Comparison of ENCODE assay signal across 20 cellular contexts in the genomic region with DNA sequence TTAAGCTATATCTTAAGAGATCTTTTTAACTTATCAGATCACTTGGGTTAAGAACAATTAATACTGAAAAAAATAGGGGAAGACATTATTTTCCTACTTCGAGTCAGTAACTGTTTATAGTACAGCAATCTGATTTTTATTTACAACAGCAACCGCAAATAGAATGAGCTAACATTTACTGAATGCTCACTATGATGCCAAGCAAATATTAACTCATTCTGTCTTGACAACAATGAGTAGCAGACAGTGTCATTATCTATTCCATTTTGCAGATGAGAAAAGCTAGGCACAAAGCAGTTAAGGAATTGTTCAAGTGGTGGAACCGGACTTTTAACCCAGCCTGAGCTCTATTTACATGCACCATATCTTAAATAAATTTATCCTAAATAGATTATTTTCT.
"Had no signal": no experiment of that assay in that cellular context is flagged by ENCODE, and none has a peak within 500 bp of the region (broad histone marks: within the 10 kb centered on the region; RNA-seq: fewer than 3 reads in every experiment).

No MANE protein-coding gene starts in this region.

- DNase-seq: effector memory CD8-positive, alpha-beta T cell; foreskin melanocyte; heart left ventricle; hippocampal formation; left colon; left ventricle myocardium superior; naive B cell; ovary; right cardiac atrium; stimulated activated CD4-positive, alpha-beta T cell treated with anti-CD3 and anti-CD28 coated beads, Interleukin-4, amount 100 ng/mL, for 1 hour; stimulated activated CD8-positive, alpha-beta memory T cell treated with anti-CD3 and anti-CD28 coated beads, Interleukin-4, amount 100 ng/mL, for 48 hours; stimulated activated naive CD8-positive, alpha-beta T cell treated with anti-CD3 and anti-CD28 coated beads, Interleukin-15, Interleukin-2, amounts not matched to agents 100 U/mL and 50 U/mL, for 24 hours; tibial artery; upper lobe of left lung; uterus had no signal

- H3K27ac ChIP-seq: epithelial cell of prostate, esophagus muscularis mucosa, heart left ventricle, neutrophil, ovary, tibial artery, upper lobe of left lung, uterus had no signal

- H3K4me3 ChIP-seq: esophagus muscularis mucosa, heart left ventricle, lung, ovary, smooth muscle cell, tibial artery, upper lobe of left lung, uterus had no signal

- H3K27me3 ChIP-seq: esophagus muscularis mucosa, heart left ventricle, ovary, tibial artery, upper lobe of left lung, uterus had no signal

- H3K9me3 ChIP-seq: esophagus muscularis mucosa, heart left ventricle, neutrophil, ovary, tibial artery, upper lobe of left lung, uterus had no signal

- H3K4me2 ChIP-seq: smooth muscle cell had no signal

- H3K36me3 ChIP-seq: esophagus muscularis mucosa, heart left ventricle, neutrophil, ovary, tibial artery, upper lobe of left lung, uterus had no signal

- H3K4me1 ChIP-seq: heart left ventricle, tibial artery, upper lobe of left lung, uterus had no signal
